In genomic region chr5:144248015-144248414, GRCh38 we compare ENCODE assay signal across 1 cellular context.
TF ChIP-seq lines count a peak whose summit lies in the region.

No MANE protein-coding gene starts in this region.

TF ChIP-seq in H1, 55 proteins besides CTCF, POLR2A, EP300 and RAD21 (continued from another document):
- TF ChIP-seq BACH1 (IDR thresholded peaks at IDR 0.05; ENCODE audit: low read length) (no peak), KDM1A (IDR thresholded peaks at IDR 0.05; ENCODE audit: borderline replicate concordance, low read length) (no peak), HDAC6 (IDR thresholded peaks at IDR 0.05; ENCODE audit: low read depth, low read length) (no peak), ATF2 (IDR thresholded peaks at IDR 0.05; ENCODE audit: low read length) (peak; percentile 43; the same call in 1 of the 2 replicates), GTF2F1 (IDR thresholded peaks at IDR 0.05; ENCODE audit: borderline replicate concordance, low read depth, low read length) (no peak), EGR1 (IDR thresholded peaks at IDR 0.05; ENCODE audit: borderline replicate concordance, low read depth, low read length) (no peak), CBX8 (IDR thresholded peaks at IDR 0.05; ENCODE audit: borderline replicate concordance, low read depth, low read length) (no peak), SIRT6 (IDR thresholded peaks at IDR 0.05; ENCODE audit: low read length) (no peak), JUN (IDR thresholded peaks at IDR 0.05; ENCODE audit: low read depth, low read length) (no peak), JUND (IDR thresholded peaks at IDR 0.05; ENCODE audit: low read length) (peak; percentile 59)
TF ChIP-seq in H1: peak in this region for 2.
